In the genomic region with DNA sequence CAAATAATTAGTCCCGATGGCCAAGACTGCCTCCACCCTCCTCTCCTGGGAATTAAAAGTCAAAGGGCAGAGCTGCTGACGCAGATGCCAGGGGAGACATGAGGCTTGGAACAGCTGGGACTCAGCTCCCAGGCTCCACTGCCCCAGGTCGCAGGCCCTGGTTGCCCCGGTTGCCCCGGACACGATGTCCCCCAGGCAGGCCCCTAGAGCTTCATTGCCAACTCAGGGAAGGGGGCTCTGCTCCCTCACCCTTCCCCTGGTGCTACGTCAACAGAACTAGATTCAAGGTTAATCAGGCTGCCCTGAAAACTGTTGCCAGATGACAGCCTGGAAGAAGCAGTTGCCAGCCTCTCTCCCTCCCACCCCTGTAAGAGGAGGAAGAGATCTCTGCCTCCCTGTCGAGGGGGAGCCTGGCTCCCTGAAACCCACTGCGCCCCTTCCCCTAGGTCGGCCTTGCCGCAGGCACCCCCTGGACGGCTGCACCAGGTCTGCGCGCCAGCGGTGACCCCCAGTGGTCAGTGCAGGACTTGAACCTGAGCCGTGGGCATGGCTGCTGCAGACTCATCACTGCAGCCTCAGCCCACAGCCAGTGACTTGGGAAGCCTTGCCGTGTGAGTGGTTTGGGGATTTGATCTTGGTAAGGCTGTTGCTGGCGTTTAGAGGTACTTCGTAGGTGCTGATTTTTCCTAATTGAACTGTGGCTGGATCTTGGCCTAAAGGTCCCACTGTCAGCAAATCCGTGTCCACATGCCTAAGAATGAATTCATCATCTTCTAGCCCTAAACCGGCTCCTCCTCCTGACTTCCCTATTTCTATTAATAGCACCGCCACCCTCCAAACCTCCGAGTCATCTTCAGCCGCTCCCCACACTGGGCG, we compare ENCODE assay signal across 8 cellular contexts.
A peak's percentile ranks its signal among the peaks of the same experiment; 100 is the strongest.
DNase-seq lines count a peak whose midpoint lies in the region; ATAC-seq and TF ChIP-seq lines count a peak whose summit lies in the region.

No MANE protein-coding gene starts in this region.

- 24 to 30% (median 26%) methylated on average over 17 to 25 of the region's 25 CpGs for WGBS in spleen, 5 donors

- TF ChIP-seq CTCF in BE2C (IDR thresholded peaks at IDR 0.05; ENCODE audit: low read depth, low read length) (peak; percentile 75), WI38 (IDR thresholded peaks at IDR 0.05; ENCODE audit: low read depth, low read length) (peak; percentile 70), spleen (IDR thresholded peaks at IDR 0.05 in 8 of 11, conservative IDR thresholded peaks at IDR 0.05 in 3 of 11) (peak; percentile 55 to 83 (median 72))

- peak; percentile 49 for ATAC-seq in GM21576 (IDR thresholded peaks at IDR 0.05; ENCODE audit: unreplicated experiment)
- no peak for ATAC-seq in HG02623 (IDR thresholded peaks at IDR 0.05; ENCODE audit: unreplicated experiment)

- no peaks in the 10 kb centered on the region for H3K27me3 ChIP-seq in BE2C
- peaks cover 0 to 6% (median 0%) of the 10 kb centered on the region in 7 donors for H3K27me3 ChIP-seq in spleen (replicated peaks in 1 of 7)

- H3K4me1 ChIP-seq in BE2C: peaks cover 57% of the 10 kb centered on the region
- peaks cover 24 to 77% (median 50%) of the 10 kb centered on the region in 6 donors for H3K4me1 ChIP-seq in spleen

- H3K27ac ChIP-seq in spleen: peak overlapping the region in 7 of 8 donors; percentile 69 to 91 (median 81)

- peak; percentile 76 for DNase-seq in BE2C
- peak; percentile 42 for DNase-seq in NCI-H2107 treated with DMSO at 0.1 percent for 48 hours (lab: John Stamatoyannopoulos, UW; ENCODE audit: unreplicated experiment)
- peak; percentile 80 for DNase-seq in cerebellum (ENCODE audit: low spot score)
- DNase-seq in kidney glomerular epithelial cell (lab: John Stamatoyannopoulos, UW): peak; percentile 95
- DNase-seq in spleen: peak; percentile 92

- H3K4me3 ChIP-seq in BE2C (ENCODE audit: low read depth, low read length) (0 out of 2 replicates have a peak overlapping the region, but pooled peaks have one; percentile 3), WI38 (ENCODE audit: low read depth, low read length) (no peak overlapping the region), spleen (peak overlapping the region in 1 of 8 donors; percentile 42)

- TF ChIP-seq POLR2A in spleen (IDR thresholded peaks at IDR 0.05): no peak

- intact Hi-C loops in spleen (cut with DNase I; ENCODE audit: low total_unique reads): no loop called here

- H3K9me3 ChIP-seq in BE2C (no peaks in the 10 kb centered on the region), spleen (no peaks in the 10 kb centered on the region)

- no peaks in the 10 kb centered on the region for H3K36me3 ChIP-seq in BE2C
- H3K36me3 ChIP-seq in spleen: no peaks in the 10 kb centered on the region

Comparison
In these comparisons a context has a peak if more than half of its experiments do, and no peak if none do; other contexts are left out.
1. DNase-seq: peak in every context shown above with its lines; median percentile 95 in kidney glomerular epithelial cell; 92 in spleen; 80 in cerebellum; 76 in BE2C; 42 in NCI-H2107 treated with DMSO at 0.1 percent for 48 hours.